In the genomic region with DNA sequence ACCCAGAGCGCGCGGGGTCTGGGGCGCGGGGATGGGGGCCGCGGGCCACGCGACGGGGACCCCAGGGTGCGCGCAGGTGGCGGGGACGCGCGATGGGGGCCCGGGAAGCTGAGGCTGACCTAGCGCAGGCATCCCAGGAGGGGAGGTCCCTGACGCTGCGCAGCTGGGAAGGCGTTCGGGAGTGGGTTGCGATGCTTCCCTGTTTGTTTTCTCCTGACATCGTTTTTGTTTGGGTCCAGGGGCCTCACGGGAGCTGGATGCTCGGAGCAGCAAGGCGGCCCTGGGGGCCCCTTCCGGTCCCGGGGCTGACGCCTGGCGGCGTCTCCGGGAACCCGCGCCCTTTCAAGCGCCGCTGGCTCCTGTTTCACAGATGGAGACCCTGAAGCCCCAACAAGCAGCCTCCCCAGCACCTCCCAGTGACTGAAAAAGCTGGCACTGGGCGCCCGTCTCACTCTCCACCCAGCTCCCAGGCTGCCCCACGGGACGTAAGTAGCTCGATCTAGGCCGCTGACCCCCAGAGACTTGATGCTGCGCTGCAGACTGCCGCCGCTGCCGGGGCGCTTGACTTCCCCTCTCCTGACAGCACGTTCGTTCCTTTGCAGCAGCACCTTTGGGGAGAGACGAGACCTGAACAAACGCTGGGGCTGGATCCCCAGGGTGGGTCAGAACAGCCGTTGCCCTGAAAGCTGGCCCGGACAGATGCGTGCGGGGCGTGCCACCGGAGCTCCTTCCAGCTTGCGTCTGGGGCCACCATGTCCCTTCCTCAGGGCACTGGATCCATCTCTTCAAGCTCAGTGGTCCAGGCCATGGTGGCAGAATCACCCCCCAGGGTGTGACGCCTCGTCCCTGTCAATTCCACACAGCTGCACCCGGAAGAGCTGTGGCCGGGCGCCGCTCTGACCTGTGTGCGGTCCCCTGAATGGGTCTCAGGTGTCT, we compare ENCODE assay signal across 8 cellular contexts. TPM values are rescaled to one million over a fixed set of nuclear protein-coding genes. Genes with fewer than 3 reads are reported as not detected.
A peak's percentile ranks its signal among the peaks of the same experiment; 100 is the strongest.
DNase-seq lines count a peak whose midpoint lies in the region; ATAC-seq and TF ChIP-seq lines count a peak whose summit lies in the region.

No MANE protein-coding gene starts in this region.

- POLR2A ChIA-PET in naive thymus-derived CD8-positive, alpha-beta T cell (lab: Charles Lee), result interaction anchor here (0.6 to 2.2 kb wide), 8 partner anchors 10 to 1132 kb away, joined by 3 to 14 read pairs (median 4); a partner anchor contains a TSS

- H3K27ac ChIP-seq in esophagus muscularis mucosa (replicated peaks in 1 of 4) (peak overlapping the region; percentile 75 to 86 (median 82)), stomach smooth muscle (ENCODE audit: low read length) (peak overlapping the region; percentile 37)

- peaks cover 3 to 24% (median 10%) of the 10 kb centered on the region in 4 donors for H3K4me1 Mint-ChIP-seq in naive thymus-derived CD8-positive, alpha-beta T cell

- peak overlapping the region in 8 of 10 donors; percentile 19 to 90 (median 58) for H3K27ac Mint-ChIP-seq in naive thymus-derived CD8-positive, alpha-beta T cell

- H3K4me3 Mint-ChIP-seq in naive thymus-derived CD8-positive, alpha-beta T cell, result peak overlapping the region; percentile 68 to 89 (median 81)

- TF ChIP-seq POLR2A in esophagus muscularis mucosa (IDR thresholded peaks at IDR 0.05; ENCODE audit: low read depth), result no peak

- H3K9me3 ChIP-seq in esophagus muscularis mucosa (no peaks in the 10 kb centered on the region), stomach smooth muscle (ENCODE audit: control insufficient read depth in 2 of 2, low read length in 2 of 2) (no peaks in the 10 kb centered on the region)

- peaks cover 0 to 4% (median 0%) of the 10 kb centered on the region in 3 donors for H3K36me3 Mint-ChIP-seq in naive thymus-derived CD8-positive, alpha-beta T cell

- no peak for TF ChIP-seq EP300 in esophagus muscularis mucosa (IDR thresholded peaks at IDR 0.05)

- ATAC-seq in Right ventricle myocardium inferior, result peak; percentile 8
- ATAC-seq in HG02885 (IDR thresholded peaks at IDR 0.05; ENCODE audit: poor library complexity, unreplicated experiment), result peak; percentile 39
- peak; percentile 58 to 63 for ATAC-seq in naive thymus-derived CD8-positive, alpha-beta T cell

- no peaks in the 10 kb centered on the region for H3K27me3 ChIP-seq in esophagus muscularis mucosa
- H3K27me3 ChIP-seq in stomach smooth muscle (ENCODE audit: control insufficient read depth in 1 of 2, insufficient read depth in 2 of 2, low read length in 2 of 2), result no peaks in the 10 kb centered on the region

- DNase-seq in Right ventricle myocardium inferior (ENCODE audit: missing footprints) (peak; percentile 82), cardiac septum (ENCODE audit: low spot score) (no peak), NCI-H345 treated with DMSO at 0.1 percent for 48 hours (lab: John Stamatoyannopoulos, UW; ENCODE audit: unreplicated experiment) (peak; percentile 29), activated T-cell treated with anti-CD3 and anti-CD28 coated beads for 24 hours (ENCODE audit: low read depth) (peak; percentile 33), esophagus muscularis mucosa (ENCODE audit: extremely low spot score) (no peak)
- peak; percentile 20 to 71 (median 48) for DNase-seq in naive thymus-derived CD8-positive, alpha-beta T cell

- no peaks in the 10 kb centered on the region for H3K9me3 Mint-ChIP-seq in naive thymus-derived CD8-positive, alpha-beta T cell

- H3K4me3 ChIP-seq in esophagus muscularis mucosa, result peak overlapping the region; percentile 79 to 98 (median 95)
- peak overlapping the region; percentile 79 to 83 for H3K4me3 ChIP-seq in stomach smooth muscle (ENCODE audit: low read length in 2 of 2)

- peaks cover 5 to 36% (median 28%) of the 10 kb centered on the region in 4 donors for H3K36me3 ChIP-seq in esophagus muscularis mucosa
- peaks cover 3 to 17% of the 10 kb centered on the region in 2 donors for H3K36me3 ChIP-seq in stomach smooth muscle (ENCODE audit: control insufficient read depth in 2 of 2, insufficient read depth in 2 of 2, low read length in 2 of 2)

- no peaks in the 10 kb centered on the region for H3K27me3 Mint-ChIP-seq in naive thymus-derived CD8-positive, alpha-beta T cell

- H3K9ac ChIP-seq in stomach smooth muscle (ENCODE audit: low read length in 2 of 2), result peak overlapping the region; percentile 70 to 72

- intact Hi-C loops in Right ventricle myocardium inferior (cut with DNase I) (loop anchor here (1.0 kb wide), 1 partner anchor 42 kb away; a partner anchor contains a TSS), cardiac septum (cut with DNase I) (loop anchor here (5.0 kb wide), 2 partner anchors 41 to 111 kb away; a partner anchor contains a TSS), esophagus muscularis mucosa (cut with DNase I) (loop anchor here (10.0 kb wide), 1 partner anchor 109 kb away; a partner anchor contains a TSS)

- H3K4me1 ChIP-seq in esophagus muscularis mucosa, result peaks cover 8 to 19% (median 18%) of the 10 kb centered on the region in 4 donors
- H3K4me1 ChIP-seq in stomach smooth muscle (ENCODE audit: control insufficient read depth, insufficient read depth, low read length), result peaks cover 9% of the 10 kb centered on the region

- 39% methylated on average over 23 of the region's 66 CpGs for WGBS in esophagus muscularis mucosa

- peak in 1 of 3 experiments; percentile 21 for TF ChIP-seq CTCF in esophagus muscularis mucosa (IDR thresholded peaks at IDR 0.05)

RNA-seq across cellular contexts. Expression of a gene that starts 0.6 kb away (rescaled TPM):
- 6.2 TPM for total RNA-seq in Right ventricle myocardium inferior
- total RNA-seq in cardiac septum, result 9.0 TPM
- 10 to 100 TPM; 13.4 to 33.4 (median 21.7) TPM for total RNA-seq in esophagus muscularis mucosa
- 10 to 100 TPM; 13.8 to 16.8 TPM for total RNA-seq in naive thymus-derived CD8-positive, alpha-beta T cell
- 10 to 100 TPM; 20.8 to 28.6 (median 25.2) TPM for polyA plus RNA-seq in naive thymus-derived CD8-positive, alpha-beta T cell

RNA-seq across cellular contexts. Expression of a gene that starts 33.8 kb away (rescaled TPM):
- 7.6 TPM for total RNA-seq in Right ventricle myocardium inferior
- total RNA-seq in cardiac septum, result 8.1 TPM
- total RNA-seq in esophagus muscularis mucosa, result 10 to 100 TPM in 2 of 4 donors, 1 to 10 TPM in 2; 9.1 to 13.5 (median 10.1) TPM
- total RNA-seq in naive thymus-derived CD8-positive, alpha-beta T cell, result 1 to 10 TPM; 3.3 to 4.3 TPM
- polyA plus RNA-seq in naive thymus-derived CD8-positive, alpha-beta T cell, result under 1 TPM; 0.20 to 0.36 (median 0.27) TPM

RNA-seq across cellular contexts. Expression of a gene that starts 42.0 kb away (rescaled TPM):
- 31.6 TPM for total RNA-seq in Right ventricle myocardium inferior
- 27.5 TPM for total RNA-seq in cardiac septum
- total RNA-seq in esophagus muscularis mucosa, result 10 to 100 TPM; 30.0 to 38.2 (median 33.3) TPM
- total RNA-seq in naive thymus-derived CD8-positive, alpha-beta T cell, result 10 to 100 TPM; 44.8 to 49.0 TPM
- polyA plus RNA-seq in naive thymus-derived CD8-positive, alpha-beta T cell, result 10 to 100 TPM; 13.1 to 30.9 (median 27.8) TPM

Comparison
In these comparisons a context has a peak if more than half of its experiments do, and no peak if none do; other contexts are left out.
1. DNase-seq: peak in Right ventricle myocardium inferior (single experiment), NCI-H345 treated with DMSO at 0.1 percent for 48 hours (single experiment), activated T-cell treated with anti-CD3 and anti-CD28 coated beads for 24 hours (single experiment) and naive thymus-derived CD8-positive, alpha-beta T cell (10 of 10); none in cardiac septum (single experiment) and esophagus muscularis mucosa (single experiment).
2. ATAC-seq: peak in every context shown above with its lines; median percentile 60 in naive thymus-derived CD8-positive, alpha-beta T cell; 39 in HG02885; 8 in Right ventricle myocardium inferior.